Comparison of ENCODE assay signal across 8 cellular contexts in genomic region chr14:95526483-95527391, GRCh38. TPM values are rescaled to one million over a fixed set of nuclear protein-coding genes. Genes with fewer than 3 reads are reported as not detected.
DNase-seq lines count a peak whose midpoint lies in the region; ATAC-seq, FAIRE-seq and TF ChIP-seq lines count a peak whose summit lies in the region.

No MANE protein-coding gene starts in this region.

- peak overlapping the region; percentile 79 for H3K27ac Mint-ChIP-seq in activated naive CD4-positive, alpha-beta T cell treated with anti-CD3 and anti-CD28 coated beads for 36 hours
- H3K27ac Mint-ChIP-seq in astrocyte (ENCODE audit: unreplicated experiment) (peak overlapping the region; percentile 48), type B pancreatic cell (peak overlapping the region; percentile 76)

- peak overlapping the region; percentile 16 for H3K4me3 Mint-ChIP-seq in activated naive CD4-positive, alpha-beta T cell treated with anti-CD3 and anti-CD28 coated beads for 36 hours
- H3K4me3 Mint-ChIP-seq in astrocyte (ENCODE audit: unreplicated experiment) (no peak overlapping the region), type B pancreatic cell (no peak overlapping the region)

- 42% methylated on average over 9 of the region's 9 CpGs for WGBS in liver

- CTCF ChIA-PET in activated naive CD4-positive, alpha-beta T cell treated with anti-CD3 and anti-CD28 coated beads for 36 hours (lab: Charles Lee) = interaction anchor here (0.5 to 8.6 kb wide), 29 partner anchors 8 to 99 kb away, joined by 3 to 184 read pairs (median 4); partner anchors contain the start of gene SYNE3

- H3K4me3 ChIP-seq in astrocyte (ENCODE audit: insufficient read depth, low read depth, low read length) = no peak overlapping the region
- no peak overlapping the region for H3K4me3 ChIP-seq in liver (ENCODE audit: low read depth in 1 of 3, low read length in 3 of 3)

- H3K4me2 ChIP-seq in astrocyte (ENCODE audit: low read length) = peak overlapping the region; percentile 61

- peaks cover 80% of the 10 kb centered on the region for H3K4me1 Mint-ChIP-seq in activated naive CD4-positive, alpha-beta T cell treated with anti-CD3 and anti-CD28 coated beads for 36 hours (ENCODE audit: low read depth)
- H3K4me1 Mint-ChIP-seq in astrocyte (ENCODE audit: low read depth, unreplicated experiment) (peaks cover 47% of the 10 kb centered on the region), type B pancreatic cell (ENCODE audit: unreplicated experiment) (peaks cover 32% of the 10 kb centered on the region)

- H3K79me2 ChIP-seq in astrocyte (ENCODE audit: insufficient read depth, low read length) = peaks cover 31% of the 10 kb centered on the region

- H3K9ac ChIP-seq in astrocyte (ENCODE audit: low read length) (peak overlapping the region; percentile 43), liver (ENCODE audit: low read depth in 1 of 2, low read length in 2 of 2) (peak overlapping the region; percentile 58 to 76)

- H3K27ac ChIP-seq in astrocyte (ENCODE audit: low read depth, low read length) (peak overlapping the region; percentile 44), liver (ENCODE audit: low read depth in 1 of 2, low read length in 2 of 2) (peak overlapping the region; percentile 91 to 92)

- FAIRE-seq in astrocyte (lab: Jason Lieb, UNC) = no peak

- intact Hi-C loops in activated naive CD4-positive, alpha-beta T cell treated with anti-CD3 and anti-CD28 coated beads for 36 hours (cut with micrococcal nuclease) = loop anchor here (1.0 kb wide), 2 partner anchors 84 to 99 kb away; no protein-coding TSS in a partner anchor

- H3K4me1 ChIP-seq in astrocyte (ENCODE audit: insufficient read depth, low read length) (peaks cover 50% of the 10 kb centered on the region), liver (ENCODE audit: control insufficient read depth in 4 of 4, insufficient read depth in 4 of 4, low read length in 3 of 4) (peaks cover 6 to 73% (median 68%) of the 10 kb centered on the region in 4 donors)

- no peaks in the 10 kb centered on the region for H3K27me3 Mint-ChIP-seq in activated naive CD4-positive, alpha-beta T cell treated with anti-CD3 and anti-CD28 coated beads for 36 hours (ENCODE audit: low read depth)
- H3K27me3 Mint-ChIP-seq in astrocyte (ENCODE audit: low read depth, unreplicated experiment) (no peaks in the 10 kb centered on the region), type B pancreatic cell (no peaks in the 10 kb centered on the region)

- H3K36me3 ChIP-seq in astrocyte (ENCODE audit: insufficient read depth, low read length) (no peaks in the 10 kb centered on the region), liver (ENCODE audit: control insufficient read depth in 4 of 4, insufficient read depth in 3 of 4, low read depth in 1 of 4, low read length in 3 of 4) (no peaks in the 10 kb centered on the region)

- no peaks in the 10 kb centered on the region for H3K27me3 ChIP-seq in astrocyte (ENCODE audit: insufficient read depth, low read length)
- no peaks in the 10 kb centered on the region for H3K27me3 ChIP-seq in liver (ENCODE audit: control insufficient read depth in 4 of 4, insufficient read depth in 4 of 4, low read length in 3 of 4)

- H3K9me3 ChIP-seq in astrocyte (ENCODE audit: insufficient read depth, low read depth, low read length) (no peaks in the 10 kb centered on the region), liver (ENCODE audit: control insufficient read depth in 4 of 4, low read length in 3 of 4) (no peaks in the 10 kb centered on the region)

- no peak for ATAC-seq in GM21390 (IDR thresholded peaks at IDR 0.05; ENCODE audit: unreplicated experiment)

- no peak for TF ChIP-seq CTCF in astrocyte (IDR thresholded peaks at IDR 0.05; ENCODE audit: insufficient read depth, low read depth, low read length)
- TF ChIP-seq CTCF in liver (IDR thresholded peaks at IDR 0.05; ENCODE audit: low read depth, low read length, missing input control) = no peak
- no peak for TF ChIP-seq CTCF in type B pancreatic cell (conservative IDR thresholded peaks at IDR 0.05)

- peaks cover 39% of the 10 kb centered on the region for H4K20me1 ChIP-seq in astrocyte (ENCODE audit: insufficient read depth, low read length)

- H2AFZ ChIP-seq in astrocyte (ENCODE audit: low read depth, low read length) = no peak overlapping the region

- no peak for DNase-seq in activated naive CD4-positive, alpha-beta T cell treated with anti-CD3 and anti-CD28 coated beads for 36 hours
- DNase-seq in activated naive CD4-positive, alpha-beta T cell (lab: John Stamatoyannopoulos, UW) = no peak
- DNase-seq in astrocyte (ENCODE audit: low read depth) (peak; percentile 40), type B pancreatic cell (ENCODE audit: extremely low spot score, unreplicated experiment) (no peak), HPDE6-E6E7 (ENCODE audit: extremely low spot score) (no peak), HuH-7.5 (ENCODE audit: low spot score) (no peak)

- H3K36me3 Mint-ChIP-seq in activated naive CD4-positive, alpha-beta T cell treated with anti-CD3 and anti-CD28 coated beads for 36 hours (ENCODE audit: low read depth) = peaks cover 6% of the 10 kb centered on the region
- H3K36me3 Mint-ChIP-seq in astrocyte (ENCODE audit: low read depth, unreplicated experiment) (no peaks in the 10 kb centered on the region), type B pancreatic cell (peaks cover 4% of the 10 kb centered on the region)

- no peaks in the 10 kb centered on the region for H3K9me3 Mint-ChIP-seq in activated naive CD4-positive, alpha-beta T cell treated with anti-CD3 and anti-CD28 coated beads for 36 hours
- H3K9me3 Mint-ChIP-seq in astrocyte (ENCODE audit: unreplicated experiment) = no peaks in the 10 kb centered on the region
- no peaks in the 10 kb centered on the region for H3K9me3 Mint-ChIP-seq in type B pancreatic cell

- TF ChIP-seq RAD21 in liver (IDR thresholded peaks at IDR 0.05) = no peak

TF ChIP-seq in liver, 16 proteins besides CTCF, POLR2A, EP300 and RAD21:
- TF ChIP-seq NR2F2 (IDR thresholded peaks at IDR 0.05) (peak; percentile 10), MAX (IDR thresholded peaks at IDR 0.05) (no peak), HNF4A (conservative IDR thresholded peaks at IDR 0.05) (no peak), ZBTB33 (IDR thresholded peaks at IDR 0.05) (no peak), RXRA (IDR thresholded peaks at IDR 0.05) (peak in 1 of 2 donors; percentile 26), YY1 (IDR thresholded peaks at IDR 0.05) (no peak), JUND (IDR thresholded peaks at IDR 0.05) (no peak), SP1 (IDR thresholded peaks at IDR 0.05) (no peak), EGR1 (IDR thresholded peaks at IDR 0.05; ENCODE audit: low read depth in 2 of 2) (no peak), ATF3 (IDR thresholded peaks at IDR 0.05) (no peak)

RNA-seq across cellular contexts. Expression of gene GLRX5, which starts 8.1 kb away (rescaled TPM):
- total RNA-seq in activated naive CD4-positive, alpha-beta T cell treated with anti-CD3 and anti-CD28 coated beads for 36 hours = 10 to 100 TPM; 34.2 to 34.6 TPM
- 50.1 and 50.5 TPM in 2 replicates for total RNA-seq in astrocyte
- total RNA-seq in liver = 100 to 1,000 TPM in 1 of 2 donors, 10 to 100 TPM in 1; 28.4 to 172 TPM
- polyA plus RNA-seq in liver = 10 to 100 TPM; 34.1 to 45.3 TPM
- 48.8 and 59.4 TPM in 2 replicates for total RNA-seq in type B pancreatic cell (ENCODE audit: low replicate concordance)

RNA-seq across cellular contexts. Expression of gene SYNE3, which starts 10.3 kb away (rescaled TPM):
- 10 to 100 TPM; 21.6 to 22.8 TPM for total RNA-seq in activated naive CD4-positive, alpha-beta T cell treated with anti-CD3 and anti-CD28 coated beads for 36 hours
- 2.5 TPM in 2 replicates for total RNA-seq in astrocyte
- 1 to 10 TPM; 8.3 to 9.0 TPM for total RNA-seq in liver
- 1 to 10 TPM in 1 of 2 donors, under 1 TPM in 1; 0.47 to 1.1 TPM for polyA plus RNA-seq in liver
- 0.65 and 2.9 TPM in 2 replicates for total RNA-seq in type B pancreatic cell (ENCODE audit: low replicate concordance)
